ENCODE assay signal across 22 cellular contexts in genomic region chr17:82691714-82692113, GRCh38. TPM values are rescaled to one million over a fixed set of nuclear protein-coding genes. Genes with fewer than 3 reads are reported as not detected.
DNase-seq lines count a peak whose midpoint lies in the region; ATAC-seq, FAIRE-seq and TF ChIP-seq lines count a peak whose summit lies in the region.
"Had no signal": no experiment of that assay in that cellular context is flagged by ENCODE, and none has a peak within 500 bp of the region (broad histone marks: within the 10 kb centered on the region; RNA-seq: fewer than 3 reads in every experiment).

No MANE protein-coding gene starts in this region.

- DNase-seq in stimulated activated naive CD8-positive, alpha-beta T cell treated with anti-CD3 and anti-CD28 coated beads, Interleukin-15, amount 100 ng/mL, for 72 hours = no peak
- no peak for DNase-seq in stimulated activated naive CD8-positive, alpha-beta T cell treated with anti-CD3 and anti-CD28 coated beads, Interleukin-15, Interleukin-2, amounts not matched to agents 100 U/mL and 50 U/mL, for 24 hours
- DNase-seq in cerebellum (ENCODE audit: low spot score) = peak; percentile 50
- DNase-seq in neural crest cell (ENCODE audit: low read depth, low spot score) = no peak
- DNase-seq in tibial nerve (ENCODE audit: low spot score in 2 of 2) = no peak
- no peak for DNase-seq in frontal cortex (ENCODE audit: low spot score in 2 of 2)
- DNase-seq in mesendoderm = no peak
- DNase-seq: Calu3; CD4-positive, alpha-beta memory T cell; H9; IMR-90; Kasumi-1; NCI-H1105; NCI-H1694 treated with DMSO at 0.1 percent for 48 hours; NCI-H2107; NCI-H226; NCI-H524 treated with DMSO at 0.1 percent for 48 hours; Peyer's patch; Right ventricle myocardium superior had no signal

- 89 to 91% methylated on average over 12 to 13 of the region's 17 CpGs for WGBS in tibial nerve, 2 donors
- WGBS in mesendoderm (ENCODE audit: extremely low coverage, insufficient coverage, low lambda C conversion rate) = no CpG with 5 or more reads among the region's 17 CpGs

- H3K4me3 ChIP-seq in tibial nerve (no peak overlapping the region), mesendoderm (ENCODE audit: low read length) (no peak overlapping the region)
- H3K4me3 ChIP-seq: Peyer's patch had no signal

- H3K9me3 Mint-ChIP-seq in stimulated activated naive CD8-positive, alpha-beta T cell treated with anti-CD3 and anti-CD28 coated beads, Interleukin-15, amount 100 ng/mL, for 72 hours = peaks cover 8 to 11% of the 10 kb centered on the region in 2 donors
- peaks cover 8% of the 10 kb centered on the region for H3K9me3 Mint-ChIP-seq in neural crest cell

- peaks cover 32% of the 10 kb centered on the region for H3K4me1 Mint-ChIP-seq in stimulated activated naive CD8-positive, alpha-beta T cell treated with anti-CD3 and anti-CD28 coated beads, Interleukin-15, amount 100 ng/mL, for 72 hours
- H3K4me1 Mint-ChIP-seq in neural crest cell = peaks cover 26% of the 10 kb centered on the region
- H3K4me1 Mint-ChIP-seq: B cell had no signal

- no peak overlapping the region for H3K56ac ChIP-seq in mesendoderm (ENCODE audit: low read length)

- H3K23ac ChIP-seq in mesendoderm (ENCODE audit: low read length) = no peak overlapping the region

- H3K27me3 ChIP-seq in tibial nerve (no peaks in the 10 kb centered on the region), mesendoderm (ENCODE audit: insufficient read depth, low read length, poor library complexity) (peaks cover 3% of the 10 kb centered on the region)
- H3K27me3 ChIP-seq: Peyer's patch had no signal

- no peak for FAIRE-seq in frontal cortex (lab: Jason Lieb, UNC)

- peaks cover 10% of the 10 kb centered on the region for H3K36me3 Mint-ChIP-seq in neural crest cell (ENCODE audit: low read depth)

- no peak overlapping the region for H2AK5ac ChIP-seq in mesendoderm (ENCODE audit: low read length)

- H2BK120ac ChIP-seq in mesendoderm (ENCODE audit: low read depth, low read length) = no peak overlapping the region

- H3K36me3 ChIP-seq in tibial nerve (peaks cover 0 to 24% (median 0%) of the 10 kb centered on the region in 3 donors), mesendoderm (ENCODE audit: control insufficient read depth, insufficient read depth, low read length) (no peaks in the 10 kb centered on the region)
- H3K36me3 ChIP-seq: Peyer's patch had no signal

- peaks cover 0 to 15% (median 7%) of the 10 kb centered on the region in 4 donors for H3K4me1 ChIP-seq in tibial nerve
- no peaks in the 10 kb centered on the region for H3K4me1 ChIP-seq in mesendoderm (ENCODE audit: control insufficient read depth, low read depth, low read length)
- H3K4me1 ChIP-seq: Peyer's patch had no signal

- H3K27ac ChIP-seq in tibial nerve (peak overlapping the region; percentile 62 to 93 (median 72)), mesendoderm (ENCODE audit: low read depth, low read length) (no peak overlapping the region)
- H3K27ac ChIP-seq: Peyer's patch had no signal

- no peaks in the 10 kb centered on the region for H3K79me2 ChIP-seq in mesendoderm (ENCODE audit: control insufficient read depth, insufficient read depth, low read length)

- peaks cover 3% of the 10 kb centered on the region for H3K27me3 Mint-ChIP-seq in stimulated activated naive CD8-positive, alpha-beta T cell treated with anti-CD3 and anti-CD28 coated beads, Interleukin-15, amount 100 ng/mL, for 72 hours
- peaks cover 19% of the 10 kb centered on the region for H3K27me3 Mint-ChIP-seq in neural crest cell (ENCODE audit: low read depth)
- H3K27me3 Mint-ChIP-seq: CD4-positive, alpha-beta memory T cell had no signal

- peak; percentile 61 for ATAC-seq in stimulated activated naive CD8-positive, alpha-beta T cell treated with anti-CD3 and anti-CD28 coated beads, Interleukin-15, amount 100 ng/mL, for 72 hours
- ATAC-seq in stimulated activated naive CD8-positive, alpha-beta T cell treated with anti-CD3 and anti-CD28 coated beads, Interleukin-15, Interleukin-2, amounts not matched to agents 100 U/mL and 50 U/mL, for 24 hours = no peak
- no peak for ATAC-seq in GM21423 (IDR thresholded peaks at IDR 0.05; ENCODE audit: unreplicated experiment)

- H2BK15ac ChIP-seq in mesendoderm (replicated peaks; ENCODE audit: low read depth) = no peak overlapping the region

- H3K4me2 ChIP-seq in mesendoderm (ENCODE audit: low read length) = no peak overlapping the region

- H4K8ac ChIP-seq in mesendoderm (ENCODE audit: low read depth, low read length) = no peak overlapping the region

- H3K4me3 Mint-ChIP-seq in stimulated activated naive CD8-positive, alpha-beta T cell treated with anti-CD3 and anti-CD28 coated beads, Interleukin-15, amount 100 ng/mL, for 72 hours = peak overlapping the region; percentile 58 to 61
- H3K4me3 Mint-ChIP-seq in neural crest cell = peak overlapping the region; percentile 47
- H3K4me3 Mint-ChIP-seq: B cell; CD4-positive, alpha-beta memory T cell; H9 had no signal

- H4K5ac ChIP-seq in mesendoderm (ENCODE audit: low read length) = no peak overlapping the region

- TF ChIP-seq CTCF in neural crest cell (conservative IDR thresholded peaks at IDR 0.05) (no peak), tibial nerve (IDR thresholded peaks at IDR 0.05) (no peak)

- peaks cover 0 to 14% (median 0%) of the 10 kb centered on the region in 4 donors for H3K9me3 ChIP-seq in tibial nerve

- H3K79me1 ChIP-seq in mesendoderm (ENCODE audit: low read length) = no peaks in the 10 kb centered on the region

- H3K27ac Mint-ChIP-seq in stimulated activated naive CD8-positive, alpha-beta T cell treated with anti-CD3 and anti-CD28 coated beads, Interleukin-15, amount 100 ng/mL, for 72 hours = peak overlapping the region in 1 of 2 donors; percentile 33
- no peak overlapping the region for H3K27ac Mint-ChIP-seq in neural crest cell (ENCODE audit: unreplicated experiment)
- H3K27ac Mint-ChIP-seq: B cell; CD4-positive, alpha-beta memory T cell; H9 had no signal

- TF ChIP-seq EP300 in tibial nerve (IDR thresholded peaks at IDR 0.05) = no peak

- H3K4ac ChIP-seq in mesendoderm (ENCODE audit: low read depth, low read length) = no peak overlapping the region

- TF ChIP-seq POLR2A in tibial nerve (IDR thresholded peaks at IDR 0.05) = no peak

- H3K9ac ChIP-seq in mesendoderm (ENCODE audit: low read length) = no peak overlapping the region

- no peak overlapping the region for H3K18ac ChIP-seq in mesendoderm (ENCODE audit: low read length)

- no peak overlapping the region for H2BK5ac ChIP-seq in mesendoderm (ENCODE audit: low read length)

RNA-seq across cellular contexts. Expression of gene RAB40B, which starts 6.8 kb away (rescaled TPM):
- 9.8 TPM for total RNA-seq in cerebellum
- total RNA-seq in neural crest cell = 5.6 and 8.9 TPM in 2 replicates
- total RNA-seq in tibial nerve = 10 to 100 TPM; 27.3 to 39.0 (median 36.7) TPM
- 18.3 TPM for total RNA-seq in frontal cortex
- 1.3 TPM for polyA plus RNA-seq in mesendoderm (2013, experiment 1 of 2)
- polyA plus RNA-seq in mesendoderm (2013, experiment 2 of 2) = 1.4 TPM

RNA-seq across cellular contexts. Expression of gene FN3KRP, which starts 24.8 kb away (rescaled TPM):
- 14.8 TPM for total RNA-seq in cerebellum
- 44.1 and 44.4 TPM in 2 replicates for total RNA-seq in neural crest cell
- 10 to 100 TPM; 17.4 to 22.5 (median 21.0) TPM for total RNA-seq in tibial nerve
- total RNA-seq in frontal cortex = 24.1 TPM
- 15.6 TPM for polyA plus RNA-seq in mesendoderm (2013, experiment 1 of 2)
- polyA plus RNA-seq in mesendoderm (2013, experiment 2 of 2) = 15.8 TPM

RNA-seq across cellular contexts. Expression of gene WDR45B, which starts 43.5 kb away (rescaled TPM):
- total RNA-seq in cerebellum = 49.4 TPM
- total RNA-seq in neural crest cell = 57.1 and 64.6 TPM in 2 replicates
- 100 to 1,000 TPM in 1 of 4 donors, 10 to 100 TPM in 3; 64.9 to 114 (median 88.5) TPM for total RNA-seq in tibial nerve
- total RNA-seq in frontal cortex = 45.2 TPM
- 84.0 TPM for polyA plus RNA-seq in mesendoderm (2013, experiment 1 of 2)
- 85.0 TPM for polyA plus RNA-seq in mesendoderm (2013, experiment 2 of 2)

RNA-seq across cellular contexts. Expression of gene FN3K, which starts 43.7 kb away (rescaled TPM):
- 13.9 TPM for total RNA-seq in cerebellum
- total RNA-seq in neural crest cell = 21.7 and 23.8 TPM in 2 replicates
- 10 to 100 TPM; 13.3 to 45.5 (median 18.7) TPM for total RNA-seq in tibial nerve
- total RNA-seq in frontal cortex = 9.8 TPM
- polyA plus RNA-seq in mesendoderm (2013, experiment 1 of 2) = 2.5 TPM
- 2.0 TPM for polyA plus RNA-seq in mesendoderm (2013, experiment 2 of 2)
- total RNA-seq: HT1080 had no signal
